15 cellular contexts compared by ENCODE assay signal in genomic region chr3:24149032-24149431, GRCh38.
DNase-seq lines count a peak whose midpoint lies in the region; ATAC-seq and TF ChIP-seq lines count a peak whose summit lies in the region.
"Had no signal": no experiment of that assay in that cellular context is flagged by ENCODE, and none has a peak within 500 bp of the region (broad histone marks: within the 10 kb centered on the region; RNA-seq: fewer than 3 reads in every experiment).

No MANE protein-coding gene starts in this region.

- no peak overlapping the region for H3K27ac Mint-ChIP-seq in T-cell
- H3K27ac Mint-ChIP-seq: activated T-cell treated with anti-CD3 and anti-CD28 coated beads, Interleukin-2, amount 50 U/mL, for 24 hours; CD4-positive, alpha-beta memory T cell; naive thymus-derived CD4-positive, alpha-beta T cell; stimulated activated naive CD8-positive, alpha-beta T cell treated with anti-CD3 and anti-CD28 coated beads, Interleukin-15, Interleukin-2, amounts not matched to agents 100 ng/mL and 50 ng/mL, for 24 hours had no signal

- no CpG with 5 or more reads among the region's 2 CpGs for WGBS in trophoblast cell (ENCODE audit: extremely low coverage, insufficient coverage, insufficient read length)

- H3K4me3 ChIP-seq in choroid plexus epithelial cell (ENCODE audit: low read depth, low read length), result no peak overlapping the region
- no peak overlapping the region for H3K4me3 ChIP-seq in trophoblast cell (ENCODE audit: low read depth, low read length)
- no peak overlapping the region for H3K4me3 ChIP-seq in PC-9
- H3K4me3 ChIP-seq: SK-N-MC had no signal

- TF ChIP-seq CTCF in GM10266 (IDR thresholded peaks at IDR 0.05; ENCODE audit: control insufficient read depth, insufficient read depth, low read depth, missing control alignments), result peak; percentile 24
- peak; percentile 46 for TF ChIP-seq CTCF in choroid plexus epithelial cell (conservative IDR thresholded peaks at IDR 0.05; ENCODE audit: low read depth, low read length)
- TF ChIP-seq CTCF in PC-9 (conservative IDR thresholded peaks at IDR 0.05), result no peak

- peak overlapping the region; percentile 35 for H3K4ac ChIP-seq in trophoblast cell (ENCODE audit: low read depth, low read length)

- H2BK12ac ChIP-seq in trophoblast cell (ENCODE audit: low read length), result peak overlapping the region; percentile 80

- in situ Hi-C loops in KBM-7 (cut with MboI; ENCODE audit: low pct_unique_long_range_greater_than_20kb, low sequenced_read_pairs), result no loop called here

- no TSS peak for BruUV-seq in PC-9 (replicated peaks; lab: Mats Ljungman, UMichigan)

- no peaks in the 10 kb centered on the region for H3K36me3 Mint-ChIP-seq in T-cell
- H3K36me3 Mint-ChIP-seq: CD4-positive, alpha-beta memory T cell had no signal

- no peak overlapping the region for H3K9ac ChIP-seq in trophoblast cell (ENCODE audit: low read length)

- H3K79me1 ChIP-seq in trophoblast cell (ENCODE audit: low read length), result peaks cover 23% of the 10 kb centered on the region

- H3K4me2 ChIP-seq in trophoblast cell (ENCODE audit: low read length), result no peak overlapping the region
- H3K4me2 ChIP-seq in PC-9, result no peak overlapping the region

- H2BK5ac ChIP-seq in trophoblast cell (ENCODE audit: low read depth, low read length, poor library complexity), result peak overlapping the region; percentile 92

- H3K14ac ChIP-seq in trophoblast cell (ENCODE audit: low read length), result peak overlapping the region; percentile 15

- no peaks in the 10 kb centered on the region for H3K4me1 Mint-ChIP-seq in T-cell
- H3K4me1 Mint-ChIP-seq: CD4-positive, alpha-beta memory T cell; naive thymus-derived CD4-positive, alpha-beta T cell had no signal

- no peak for ATAC-seq in T-cell (replicated peaks in 1 of 4)
- no peak for ATAC-seq in HG03460 (IDR thresholded peaks at IDR 0.05; ENCODE audit: unreplicated experiment)
- ATAC-seq: naive thymus-derived CD4-positive, alpha-beta T cell; right cardiac atrium had no signal

- no peaks in the 10 kb centered on the region for H3K79me2 ChIP-seq in trophoblast cell (ENCODE audit: control insufficient read depth, insufficient read depth, low read length, poor library complexity)
- no peaks in the 10 kb centered on the region for H3K79me2 ChIP-seq in PC-9 (ENCODE audit: low read depth)

- no peaks in the 10 kb centered on the region for H3K9me3 Mint-ChIP-seq in T-cell
- H3K9me3 Mint-ChIP-seq: activated T-cell treated with anti-CD3 and anti-CD28 coated beads, Interleukin-2, amount 50 U/mL, for 24 hours; CD4-positive, alpha-beta memory T cell; naive thymus-derived CD4-positive, alpha-beta T cell; stimulated activated naive CD8-positive, alpha-beta T cell treated with anti-CD3 and anti-CD28 coated beads, Interleukin-15, Interleukin-2, amounts not matched to agents 100 ng/mL and 50 ng/mL, for 24 hours had no signal

- no peak for DNase-seq in GM10266 (ENCODE audit: extremely low spot score)
- peak; percentile 49 for DNase-seq in KBM-7
- DNase-seq in choroid plexus epithelial cell (ENCODE audit: low read depth), result peak; percentile 36
- peak; percentile 20 to 67 for DNase-seq in trophoblast cell
- DNase-seq in PC-9, result no peak
- no peak for DNase-seq in T-cell
- DNase-seq: activated T-cell treated with anti-CD3 and anti-CD28 coated beads, Interleukin-2, amount 50 U/mL, for 24 hours; CD4-positive, alpha-beta memory T cell; effector CD8-positive, alpha-beta T cell; glutamatergic neuron; naive thymus-derived CD4-positive, alpha-beta T cell; right cardiac atrium had no signal

- no peak overlapping the region for H4K12ac ChIP-seq in trophoblast cell (ENCODE audit: low read depth, low read length)

- H3K4me1 ChIP-seq in trophoblast cell (ENCODE audit: control insufficient read depth in 1 of 2, insufficient read depth in 2 of 2, low read length in 2 of 2) (peaks cover 6 to 15% of the 10 kb centered on the region in 2 experiments), PC-9 (replicated peaks; ENCODE audit: insufficient read depth) (peaks cover 55% of the 10 kb centered on the region)

- peak overlapping the region; percentile 82 for H4K91ac ChIP-seq in trophoblast cell (ENCODE audit: low read depth, low read length)

- peaks cover 0 to 3% of the 10 kb centered on the region in 2 donors for H3K27me3 Mint-ChIP-seq in T-cell
- H3K27me3 Mint-ChIP-seq: stimulated activated naive CD8-positive, alpha-beta T cell treated with anti-CD3 and anti-CD28 coated beads, Interleukin-15, Interleukin-2, amounts not matched to agents 100 ng/mL and 50 ng/mL, for 24 hours had no signal

- intact Hi-C loops in PC-9 (cut with micrococcal nuclease; ENCODE audit: unreplicated experiment), result loop anchor here (10.0 kb wide), 1 partner anchor 536 kb away; no protein-coding TSS in a partner anchor

- peak overlapping the region; percentile 68 for H2BK120ac ChIP-seq in trophoblast cell (ENCODE audit: insufficient read depth, low read length, poor library complexity)

- H3K27me3 ChIP-seq in trophoblast cell (ENCODE audit: insufficient read depth, low read length) (no peaks in the 10 kb centered on the region), PC-9 (ENCODE audit: insufficient read depth, low read depth) (no peaks in the 10 kb centered on the region)

- POLR2A ChIA-PET in PC-9 (lab: Charles Lee; ENCODE audit: unreplicated experiment), result interaction anchor here (0.5 kb wide), 1 partner anchor 339 kb away, joined by 8 read pairs; no protein-coding TSS in a partner anchor
- POLR2A ChIA-PET in T-cell (lab: Charles Lee), result interaction anchor here in 1 of 2 donors (0.5 kb wide), 1 partner anchor 548 kb away, joined by 3 read pairs; no protein-coding TSS in a partner anchor

- peak overlapping the region; percentile 100 for H2AK5ac ChIP-seq in trophoblast cell (ENCODE audit: low read length)

- H3K9me2 ChIP-seq in PC-9 (ENCODE audit: insufficient read depth), result no peaks in the 10 kb centered on the region

- CTCF ChIA-PET in PC-9 (lab: Charles Lee) (no interaction called here), T-cell (lab: Charles Lee) (no interaction called here)

- peaks cover 14% of the 10 kb centered on the region; the same call in 1 of the 2 replicates for H3F3A ChIP-seq in PC-9 (ENCODE audit: insufficient read depth, low read depth)

- H2AFZ ChIP-seq in trophoblast cell (ENCODE audit: insufficient read depth, low read length, poor library complexity) (no peak overlapping the region), PC-9 (no peak overlapping the region)

- H3K9me3 ChIP-seq in trophoblast cell (ENCODE audit: insufficient read depth, low read depth, low read length) (no peaks in the 10 kb centered on the region), PC-9 (ENCODE audit: insufficient read depth, low read depth) (0 out of 2 replicates have a peak, but pooled peaks cover 4% of the 10 kb centered on the region)

- peak overlapping the region; percentile 69 for H3K18ac ChIP-seq in trophoblast cell (ENCODE audit: low read length)

- peaks cover 0 to 2% of the 10 kb centered on the region in 2 experiments for H3K36me3 ChIP-seq in trophoblast cell (ENCODE audit: control insufficient read depth in 1 of 2, insufficient read depth in 2 of 2, low read length in 2 of 2)
- peaks cover 7% of the 10 kb centered on the region; the same call in 1 of the 2 replicates for H3K36me3 ChIP-seq in PC-9 (ENCODE audit: low read depth)

- H3K27ac ChIP-seq in trophoblast cell (ENCODE audit: low read depth, low read length) (peak overlapping the region; percentile 61), PC-9 (no peak overlapping the region)
- H3K27ac ChIP-seq: SK-N-MC had no signal

- H3K4me3 Mint-ChIP-seq in T-cell, result no peak overlapping the region
- H3K4me3 Mint-ChIP-seq: activated T-cell treated with anti-CD3 and anti-CD28 coated beads, Interleukin-2, amount 50 U/mL, for 24 hours; CD4-positive, alpha-beta memory T cell; naive thymus-derived CD4-positive, alpha-beta T cell; stimulated activated naive CD8-positive, alpha-beta T cell treated with anti-CD3 and anti-CD28 coated beads, Interleukin-15, Interleukin-2, amounts not matched to agents 100 ng/mL and 50 ng/mL, for 24 hours had no signal

- no peak overlapping the region for H3K23ac ChIP-seq in trophoblast cell (ENCODE audit: low read length)

- H4K8ac ChIP-seq in trophoblast cell (ENCODE audit: low read depth, low read length), result peak overlapping the region; percentile 42

- no peaks in the 10 kb centered on the region for H4K20me1 ChIP-seq in PC-9 (ENCODE audit: insufficient read depth)

Comparison
In these comparisons a context has a peak if more than half of its experiments do, and no peak if none do; other contexts are left out.
1. DNase-seq: peak in KBM-7 (single experiment), choroid plexus epithelial cell (single experiment) and trophoblast cell (2 of 2); none in GM10266 (single experiment), PC-9 (0 of 2) and T-cell (0 of 34).